Comparison of ENCODE assay signal across 16 cellular contexts in the genomic region with DNA sequence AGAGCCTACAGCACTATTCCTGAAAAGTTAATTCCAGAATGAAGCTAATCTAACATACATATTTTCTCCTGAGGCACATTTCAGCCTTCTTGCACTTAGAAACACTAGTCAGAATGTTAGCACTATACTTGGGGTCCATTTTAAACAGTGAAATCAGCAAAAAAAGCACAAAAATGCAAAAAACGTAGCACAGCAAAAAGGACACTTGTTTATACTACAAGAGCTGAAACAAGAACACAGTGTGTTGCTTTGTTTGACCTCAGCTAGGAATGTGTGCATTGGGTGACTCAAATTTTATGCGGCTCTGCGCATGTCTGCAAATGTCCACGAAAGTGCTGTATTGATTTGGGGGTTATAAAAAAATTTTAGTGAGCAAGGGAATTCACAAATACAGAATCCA.
DNase-seq lines count a peak whose midpoint lies in the region; ATAC-seq, FAIRE-seq and TF ChIP-seq lines count a peak whose summit lies in the region.
"Had no signal": no experiment of that assay in that cellular context is flagged by ENCODE, and none has a peak within 500 bp of the region (broad histone marks: within the 10 kb centered on the region; RNA-seq: fewer than 3 reads in every experiment).

No MANE protein-coding gene starts in this region.

- in situ Hi-C loops in HepG2 (cut with HindIII; ENCODE audit: extremely low pct_ligation_motif_present, low pct_unique_long_range_greater_than_20kb) (no loop called here), astrocyte of the spinal cord (cut with HindIII; ENCODE audit: low sequenced_read_pairs) (no loop called here)

- H3K4me2 ChIP-seq in HepG2 (ENCODE audit: low read depth, low read length) = peak overlapping the region; percentile 64
- H3K4me2 ChIP-seq: BLaER1 had no signal

- DNase-seq in HepG2 (ENCODE audit: low spot score) (peak; percentile 90), right lobe of liver (no peak), astrocyte of the spinal cord (ENCODE audit: low read depth, low spot score) (peak; percentile 11), foreskin melanocyte (peak; percentile 85), progenitor cell of endocrine pancreas (ENCODE audit: low spot score, unreplicated experiment) (no peak), T-helper 1 cell (no peak), NCI-H82 (lab: John Stamatoyannopoulos, UW) (no peak), iPS-NIHi11 (ENCODE audit: low spot score) (no peak)
- DNase-seq: AML-193; CD8-positive, alpha-beta memory T cell; DMS 273 treated with DMSO at 0.1 percent for 48 hours had no signal

- H3K9me3 Mint-ChIP-seq in progenitor cell of endocrine pancreas (ENCODE audit: low read depth) = no peaks in the 10 kb centered on the region
- H3K9me3 Mint-ChIP-seq: CD8-positive, alpha-beta memory T cell had no signal

- H4K20me1 ChIP-seq in HepG2 (ENCODE audit: insufficient read depth, low read length) = no peaks in the 10 kb centered on the region
- H4K20me1 ChIP-seq: BLaER1 had no signal

- no peaks in the 10 kb centered on the region for H3K27me3 Mint-ChIP-seq in progenitor cell of endocrine pancreas
- H3K27me3 Mint-ChIP-seq: CD8-positive, alpha-beta memory T cell had no signal

- intact Hi-C loops in HepG2 (cut with micrococcal nuclease; ENCODE audit: unreplicated experiment) (loop anchor here (5.0 to 10.0 kb wide), 3 partner anchors 54 to 247 kb away; partner anchors contain the start of gene TRIM13), right lobe of liver (cut with DNase I) (no loop called here)

- H3K4me1 ChIP-seq in HepG2 (ENCODE audit: insufficient read depth, low read length) (peaks cover 82% of the 10 kb centered on the region), right lobe of liver (peaks cover 0 to 12% (median 4%) of the 10 kb centered on the region in 4 donors)
- H3K4me1 ChIP-seq: HAP-1 had no signal

- ATAC-seq in HepG2 = peak; percentile 33
- no peak for ATAC-seq in right lobe of liver

- H3K27ac Mint-ChIP-seq in progenitor cell of endocrine pancreas = peak overlapping the region; percentile 96
- H3K27ac Mint-ChIP-seq: CD8-positive, alpha-beta memory T cell had no signal

- no peak for TF ChIP-seq POLR2A in HepG2 (IDR thresholded peaks at IDR 0.05; ENCODE audit: insufficient read depth in 1 of 2, low read depth in 2 of 2, low read length in 2 of 2)
- no peak for TF ChIP-seq POLR2A in right lobe of liver (IDR thresholded peaks at IDR 0.05)

- 5% methylated on average over 4 of the region's 4 CpGs for WGBS in HepG2 (ENCODE audit: low lambda C conversion rate)
- 91% methylated on average over 4 of the region's 4 CpGs for WGBS in right lobe of liver (ENCODE audit: insufficient coverage, low coverage, low lambda C conversion rate, missing lambda C conversion rate)

- no peaks in the 10 kb centered on the region for H3K27me3 ChIP-seq in HepG2 (ENCODE audit: control insufficient read depth in 1 of 2, insufficient read depth in 2 of 2, low read length in 2 of 2)
- H3K27me3 ChIP-seq in right lobe of liver = no peaks in the 10 kb centered on the region
- H3K27me3 ChIP-seq: BLaER1 had no signal

- CTCF ChIA-PET in HepG2 (lab: Yijun Ruan, JAX; ENCODE audit: low intra/inter-chr PET ratio, low total read pairs) = no interaction called here

- TF ChIP-seq CTCF in HepG2 (CRISPR knock-in tag; IDR thresholded peaks at IDR 0.05) (no peak), right lobe of liver (IDR thresholded peaks at IDR 0.05) (no peak), astrocyte of the spinal cord (IDR thresholded peaks at IDR 0.05; ENCODE audit: low read depth, low read length) (no peak), progenitor cell of endocrine pancreas (IDR thresholded peaks at IDR 0.05; ENCODE audit: unreplicated experiment) (no peak)

- H3K4me3 ChIP-seq in HepG2 (replicated peaks in 1 of 3; ENCODE audit: insufficient read depth in 1 of 3, low read depth in 2 of 3, low read length in 3 of 3) (no peak overlapping the region; a peak in 1 of 6 replicates), right lobe of liver (no peak overlapping the region), astrocyte of the spinal cord (ENCODE audit: low read depth, low read length) (no peak overlapping the region)
- H3K4me3 ChIP-seq: BLaER1, HAP-1 had no signal

- FAIRE-seq in HepG2 (lab: Jason Lieb, UNC) = peak; percentile 92
- FAIRE-seq: H1 had no signal

- peaks cover 31% of the 10 kb centered on the region for H3K4me1 Mint-ChIP-seq in progenitor cell of endocrine pancreas (ENCODE audit: low read depth)

- POLR2A ChIA-PET in HepG2 (lab: Yijun Ruan, JAX) = interaction anchor here (1.7 kb wide), 1 partner anchor 54 kb away, joined by 4 read pairs; no protein-coding TSS in a partner anchor

- no peak overlapping the region for H3K4me3 Mint-ChIP-seq in progenitor cell of endocrine pancreas (ENCODE audit: low read depth)
- H3K4me3 Mint-ChIP-seq: CD8-positive, alpha-beta memory T cell had no signal

- H3K36me3 ChIP-seq in HepG2 (replicated peaks in 1 of 2; ENCODE audit: control insufficient read depth in 1 of 2, insufficient read depth in 2 of 2, low read length in 2 of 2) (no peaks in the 10 kb centered on the region), right lobe of liver (no peaks in the 10 kb centered on the region)
- H3K36me3 ChIP-seq: BLaER1, HAP-1 had no signal

- H3K9ac ChIP-seq in HepG2 (ENCODE audit: insufficient read depth, low read depth, low read length) = peak overlapping the region; percentile 42
- H3K9ac ChIP-seq: BLaER1 had no signal

- BruUV-seq in HepG2 (replicated peaks; lab: Mats Ljungman, UMichigan) = no TSS peak

- no peak for TF ChIP-seq RAD21 in HepG2 (CRISPR knock-in tag; IDR thresholded peaks at IDR 0.05)

- TF ChIP-seq EP300 in HepG2 (IDR thresholded peaks at IDR 0.05; ENCODE audit: low read depth in 2 of 2, low read length in 2 of 2) (peak in 1 of 2 experiments; percentile 51; a peak in 1 of 4 replicates), HepG2 (CRISPR knock-in tag; IDR thresholded peaks at IDR 0.05; ENCODE audit: borderline replicate concordance) (0 out of 2 replicates have a peak, but pooled peaks have one; percentile 50)

- H3K36me3 Mint-ChIP-seq in progenitor cell of endocrine pancreas (ENCODE audit: insufficient read depth) = no peaks in the 10 kb centered on the region

- H3K27ac ChIP-seq in HepG2 (ENCODE audit: extremely low read length, insufficient read depth, low read length) (peak overlapping the region; percentile 81), right lobe of liver (no peak overlapping the region)
- H3K27ac ChIP-seq: 22Rv1, BLaER1, HL-60 had no signal

- H3K9me3 ChIP-seq in HepG2 (ENCODE audit: low read length) (no peaks in the 10 kb centered on the region), right lobe of liver (no peaks in the 10 kb centered on the region)
- H3K9me3 ChIP-seq: HAP-1 had no signal

- no peak overlapping the region for H2AFZ ChIP-seq in HepG2 (ENCODE audit: low read length)

- peaks cover 52% of the 10 kb centered on the region for H3K79me2 ChIP-seq in HepG2 (ENCODE audit: insufficient read depth, low read length)

TF ChIP-seq in HepG2, 621 proteins besides CTCF, POLR2A, EP300 and RAD21 (continues in another document):
- no peak for TF ChIP-seq FOXA1 (IDR thresholded peaks at IDR 0.05)
- peak; percentile 79 for TF ChIP-seq FOXA1 (CRISPR knock-in tag; IDR thresholded peaks at IDR 0.05)
- TF ChIP-seq HOMEZ (CRISPR knock-in tag; IDR thresholded peaks at IDR 0.05; ENCODE audit: low read depth) = peak; percentile 86
- TF ChIP-seq, protein P1, sequence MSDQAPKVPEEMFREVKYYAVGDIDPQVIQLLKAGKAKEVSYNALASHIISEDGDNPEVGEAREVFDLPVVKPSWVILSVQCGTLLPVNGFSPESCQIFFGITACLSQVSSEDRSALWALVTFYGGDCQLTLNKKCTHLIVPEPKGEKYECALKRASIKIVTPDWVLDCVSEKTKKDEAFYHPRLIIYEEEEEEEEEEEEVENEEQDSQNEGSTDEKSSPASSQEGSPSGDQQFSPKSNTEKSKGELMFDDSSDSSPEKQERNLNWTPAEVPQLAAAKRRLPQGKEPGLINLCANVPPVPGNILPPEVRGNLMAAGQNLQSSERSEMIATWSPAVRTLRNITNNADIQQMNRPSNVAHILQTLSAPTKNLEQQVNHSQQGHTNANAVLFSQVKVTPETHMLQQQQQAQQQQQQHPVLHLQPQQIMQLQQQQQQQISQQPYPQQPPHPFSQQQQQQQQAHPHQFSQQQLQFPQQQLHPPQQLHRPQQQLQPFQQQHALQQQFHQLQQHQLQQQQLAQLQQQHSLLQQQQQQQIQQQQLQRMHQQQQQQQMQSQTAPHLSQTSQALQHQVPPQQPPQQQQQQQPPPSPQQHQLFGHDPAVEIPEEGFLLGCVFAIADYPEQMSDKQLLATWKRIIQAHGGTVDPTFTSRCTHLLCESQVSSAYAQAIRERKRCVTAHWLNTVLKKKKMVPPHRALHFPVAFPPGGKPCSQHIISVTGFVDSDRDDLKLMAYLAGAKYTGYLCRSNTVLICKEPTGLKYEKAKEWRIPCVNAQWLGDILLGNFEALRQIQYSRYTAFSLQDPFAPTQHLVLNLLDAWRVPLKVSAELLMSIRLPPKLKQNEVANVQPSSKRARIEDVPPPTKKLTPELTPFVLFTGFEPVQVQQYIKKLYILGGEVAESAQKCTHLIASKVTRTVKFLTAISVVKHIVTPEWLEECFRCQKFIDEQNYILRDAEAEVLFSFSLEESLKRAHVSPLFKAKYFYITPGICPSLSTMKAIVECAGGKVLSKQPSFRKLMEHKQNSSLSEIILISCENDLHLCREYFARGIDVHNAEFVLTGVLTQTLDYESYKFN (CRISPR knock-in tag; conservative IDR thresholded peaks at IDR 0.05) = peak; percentile 55; the same call in 1 of the 2 replicates
- no peak for TF ChIP-seq SOX6 (IDR thresholded peaks at IDR 0.05)
- peak; percentile 63 for TF ChIP-seq SOX6 (CRISPR knock-in tag; IDR thresholded peaks at IDR 0.05)
- no peak for TF ChIP-seq ZNF251 (CRISPR knock-in tag; IDR thresholded peaks at IDR 0.05)
- TF ChIP-seq ZNF713 (CRISPR knock-in tag; IDR thresholded peaks at IDR 0.05) = no peak
- TF ChIP-seq NR2C2 (CRISPR knock-in tag; IDR thresholded peaks at IDR 0.05; ENCODE audit: borderline replicate concordance) = 0 out of 2 replicates have a peak, but pooled peaks have one; percentile 48
- no peak for TF ChIP-seq KLF15 (CRISPR knock-in tag; IDR thresholded peaks at IDR 0.05; ENCODE audit: borderline replicate concordance)
- peak; percentile 33; the same call in 1 of the 2 replicates for TF ChIP-seq HDAC2 (CRISPR knock-in tag; IDR thresholded peaks at IDR 0.05)
- TF ChIP-seq NFIC (IDR thresholded peaks at IDR 0.05; ENCODE audit: low read length) = peak; percentile 61; the same call in 1 of the 2 replicates

Comparison
In these comparisons a context has a peak if more than half of its experiments do, and no peak if none do; other contexts are left out.
1. DNase-seq: peak in HepG2 (single experiment), astrocyte of the spinal cord (single experiment) and foreskin melanocyte (single experiment); none in right lobe of liver (0 of 3), progenitor cell of endocrine pancreas (single experiment), T-helper 1 cell (0 of 5), NCI-H82 (single experiment) and iPS-NIHi11 (single experiment).